In genomic region chr12:48865141-48865440, GRCh38 we compare ENCODE assay signal across 1 cellular context.
TF ChIP-seq lines count a peak whose summit lies in the region.

No MANE protein-coding gene starts in this region.

TF ChIP-seq in K562, 482 proteins besides CTCF, POLR2A, EP300 and RAD21:
- TF ChIP-seq KAT8 (IDR thresholded peaks at IDR 0.05; ENCODE audit: low read depth) (no peak), ZNF778 (CRISPR knock-in tag; IDR thresholded peaks at IDR 0.05) (no peak), CAMTA2 (CRISPR knock-in tag; conservative IDR thresholded peaks at IDR 0.05) (no peak), ZNF740 (CRISPR knock-in tag; IDR thresholded peaks at IDR 0.05) (no peak), ZNF740 (tag; IDR thresholded peaks at IDR 0.05) (no peak), ZNF263 (CRISPR knock-in tag; IDR thresholded peaks at IDR 0.05; ENCODE audit: borderline replicate concordance) (no peak), STAT5B (CRISPR knock-in tag; IDR thresholded peaks at IDR 0.05) (no peak)
